1 cellular context compared by ENCODE assay signal in the genomic region with DNA sequence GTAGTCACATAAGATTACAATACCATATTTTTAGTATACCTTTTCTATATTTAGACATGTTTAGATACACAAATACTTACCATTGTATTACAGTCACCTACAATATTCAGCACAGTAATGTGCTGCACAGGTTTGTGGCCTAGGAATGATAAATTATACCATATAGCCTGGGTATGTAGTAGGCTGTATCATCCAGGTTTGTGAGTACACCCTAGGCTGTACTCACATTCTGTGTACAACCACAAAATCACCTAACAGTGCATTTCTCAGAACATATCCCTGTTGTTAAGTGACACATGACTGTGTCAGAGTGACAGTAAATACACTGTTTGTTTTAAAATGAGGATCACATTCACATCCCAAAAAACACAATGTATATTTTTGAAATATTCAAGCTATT.
TF ChIP-seq lines count a peak whose summit lies in the region.

No MANE protein-coding gene starts in this region.

TF ChIP-seq in GM12891, 5 proteins besides CTCF, POLR2A, EP300 and RAD21:
- no peak for TF ChIP-seq POLR2AphosphoS5 (IDR thresholded peaks at IDR 0.05; ENCODE audit: low read depth, low read length)
